ENCODE assay signal across 1 cellular context in the genomic region with DNA sequence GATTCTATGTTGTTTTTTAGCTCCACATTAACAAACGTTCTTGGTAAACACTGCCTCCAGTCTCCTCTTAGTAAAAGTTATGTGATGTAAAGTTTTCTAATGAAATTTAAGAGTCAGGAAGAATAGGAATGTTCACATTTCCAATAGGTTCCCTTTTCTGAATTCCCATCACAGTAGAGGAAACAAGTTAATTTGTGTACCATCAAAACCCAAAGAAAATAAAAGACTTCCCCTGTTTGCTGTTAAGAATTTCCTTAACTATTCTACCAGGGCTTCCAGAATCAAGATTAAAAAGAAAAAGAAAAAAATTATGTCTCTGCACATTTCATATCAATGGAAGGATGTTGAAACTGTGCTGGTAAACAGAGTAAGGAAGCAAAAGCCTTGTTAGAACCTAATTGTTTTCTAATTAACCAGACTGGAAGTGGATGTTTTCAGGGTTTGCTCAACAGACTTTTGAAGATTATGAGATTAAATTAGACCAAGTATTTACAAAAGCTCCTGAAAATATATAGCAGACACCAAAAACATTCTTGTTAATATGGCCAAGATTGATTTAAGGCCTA.
TF ChIP-seq lines count a peak whose summit lies in the region.

No MANE protein-coding gene starts in this region.

TF ChIP-seq in K562, 482 proteins besides CTCF, POLR2A, EP300 and RAD21 (continued from another document):
- TF ChIP-seq, protein P1, sequence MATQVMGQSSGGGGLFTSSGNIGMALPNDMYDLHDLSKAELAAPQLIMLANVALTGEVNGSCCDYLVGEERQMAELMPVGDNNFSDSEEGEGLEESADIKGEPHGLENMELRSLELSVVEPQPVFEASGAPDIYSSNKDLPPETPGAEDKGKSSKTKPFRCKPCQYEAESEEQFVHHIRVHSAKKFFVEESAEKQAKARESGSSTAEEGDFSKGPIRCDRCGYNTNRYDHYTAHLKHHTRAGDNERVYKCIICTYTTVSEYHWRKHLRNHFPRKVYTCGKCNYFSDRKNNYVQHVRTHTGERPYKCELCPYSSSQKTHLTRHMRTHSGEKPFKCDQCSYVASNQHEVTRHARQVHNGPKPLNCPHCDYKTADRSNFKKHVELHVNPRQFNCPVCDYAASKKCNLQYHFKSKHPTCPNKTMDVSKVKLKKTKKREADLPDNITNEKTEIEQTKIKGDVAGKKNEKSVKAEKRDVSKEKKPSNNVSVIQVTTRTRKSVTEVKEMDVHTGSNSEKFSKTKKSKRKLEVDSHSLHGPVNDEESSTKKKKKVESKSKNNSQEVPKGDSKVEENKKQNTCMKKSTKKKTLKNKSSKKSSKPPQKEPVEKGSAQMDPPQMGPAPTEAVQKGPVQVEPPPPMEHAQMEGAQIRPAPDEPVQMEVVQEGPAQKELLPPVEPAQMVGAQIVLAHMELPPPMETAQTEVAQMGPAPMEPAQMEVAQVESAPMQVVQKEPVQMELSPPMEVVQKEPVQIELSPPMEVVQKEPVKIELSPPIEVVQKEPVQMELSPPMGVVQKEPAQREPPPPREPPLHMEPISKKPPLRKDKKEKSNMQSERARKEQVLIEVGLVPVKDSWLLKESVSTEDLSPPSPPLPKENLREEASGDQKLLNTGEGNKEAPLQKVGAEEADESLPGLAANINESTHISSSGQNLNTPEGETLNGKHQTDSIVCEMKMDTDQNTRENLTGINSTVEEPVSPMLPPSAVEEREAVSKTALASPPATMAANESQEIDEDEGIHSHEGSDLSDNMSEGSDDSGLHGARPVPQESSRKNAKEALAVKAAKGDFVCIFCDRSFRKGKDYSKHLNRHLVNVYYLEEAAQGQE (CRISPR knock-in tag; IDR thresholded peaks at IDR 0.05; ENCODE audit: low read depth), result no peak
- TF ChIP-seq, protein P2, sequence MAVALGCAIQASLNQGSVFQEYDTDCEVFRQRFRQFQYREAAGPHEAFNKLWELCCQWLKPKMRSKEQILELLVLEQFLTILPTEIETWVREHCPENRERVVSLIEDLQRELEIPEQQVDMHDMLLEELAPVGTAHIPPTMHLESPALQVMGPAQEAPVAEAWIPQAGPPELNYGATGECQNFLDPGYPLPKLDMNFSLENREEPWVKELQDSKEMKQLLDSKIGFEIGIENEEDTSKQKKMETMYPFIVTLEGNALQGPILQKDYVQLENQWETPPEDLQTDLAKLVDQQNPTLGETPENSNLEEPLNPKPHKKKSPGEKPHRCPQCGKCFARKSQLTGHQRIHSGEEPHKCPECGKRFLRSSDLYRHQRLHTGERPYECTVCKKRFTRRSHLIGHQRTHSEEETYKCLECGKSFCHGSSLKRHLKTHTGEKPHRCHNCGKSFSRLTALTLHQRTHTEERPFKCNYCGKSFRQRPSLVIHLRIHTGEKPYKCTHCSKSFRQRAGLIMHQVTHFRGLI (CRISPR knock-in tag; IDR thresholded peaks at IDR 0.05), result no peak
- TF ChIP-seq, protein P3, sequence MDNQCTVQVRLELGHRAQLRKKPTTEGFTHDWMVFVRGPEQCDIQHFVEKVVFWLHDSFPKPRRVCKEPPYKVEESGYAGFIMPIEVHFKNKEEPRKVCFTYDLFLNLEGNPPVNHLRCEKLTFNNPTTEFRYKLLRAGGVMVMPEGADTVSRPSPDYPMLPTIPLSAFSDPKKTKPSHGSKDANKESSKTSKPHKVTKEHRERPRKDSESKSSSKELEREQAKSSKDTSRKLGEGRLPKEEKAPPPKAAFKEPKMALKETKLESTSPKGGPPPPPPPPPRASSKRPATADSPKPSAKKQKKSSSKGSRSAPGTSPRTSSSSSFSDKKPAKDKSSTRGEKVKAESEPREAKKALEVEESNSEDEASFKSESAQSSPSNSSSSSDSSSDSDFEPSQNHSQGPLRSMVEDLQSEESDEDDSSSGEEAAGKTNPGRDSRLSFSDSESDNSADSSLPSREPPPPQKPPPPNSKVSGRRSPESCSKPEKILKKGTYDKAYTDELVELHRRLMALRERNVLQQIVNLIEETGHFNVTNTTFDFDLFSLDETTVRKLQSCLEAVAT (IDR thresholded peaks at IDR 0.05), result no peak
- TF ChIP-seq, protein P4, sequence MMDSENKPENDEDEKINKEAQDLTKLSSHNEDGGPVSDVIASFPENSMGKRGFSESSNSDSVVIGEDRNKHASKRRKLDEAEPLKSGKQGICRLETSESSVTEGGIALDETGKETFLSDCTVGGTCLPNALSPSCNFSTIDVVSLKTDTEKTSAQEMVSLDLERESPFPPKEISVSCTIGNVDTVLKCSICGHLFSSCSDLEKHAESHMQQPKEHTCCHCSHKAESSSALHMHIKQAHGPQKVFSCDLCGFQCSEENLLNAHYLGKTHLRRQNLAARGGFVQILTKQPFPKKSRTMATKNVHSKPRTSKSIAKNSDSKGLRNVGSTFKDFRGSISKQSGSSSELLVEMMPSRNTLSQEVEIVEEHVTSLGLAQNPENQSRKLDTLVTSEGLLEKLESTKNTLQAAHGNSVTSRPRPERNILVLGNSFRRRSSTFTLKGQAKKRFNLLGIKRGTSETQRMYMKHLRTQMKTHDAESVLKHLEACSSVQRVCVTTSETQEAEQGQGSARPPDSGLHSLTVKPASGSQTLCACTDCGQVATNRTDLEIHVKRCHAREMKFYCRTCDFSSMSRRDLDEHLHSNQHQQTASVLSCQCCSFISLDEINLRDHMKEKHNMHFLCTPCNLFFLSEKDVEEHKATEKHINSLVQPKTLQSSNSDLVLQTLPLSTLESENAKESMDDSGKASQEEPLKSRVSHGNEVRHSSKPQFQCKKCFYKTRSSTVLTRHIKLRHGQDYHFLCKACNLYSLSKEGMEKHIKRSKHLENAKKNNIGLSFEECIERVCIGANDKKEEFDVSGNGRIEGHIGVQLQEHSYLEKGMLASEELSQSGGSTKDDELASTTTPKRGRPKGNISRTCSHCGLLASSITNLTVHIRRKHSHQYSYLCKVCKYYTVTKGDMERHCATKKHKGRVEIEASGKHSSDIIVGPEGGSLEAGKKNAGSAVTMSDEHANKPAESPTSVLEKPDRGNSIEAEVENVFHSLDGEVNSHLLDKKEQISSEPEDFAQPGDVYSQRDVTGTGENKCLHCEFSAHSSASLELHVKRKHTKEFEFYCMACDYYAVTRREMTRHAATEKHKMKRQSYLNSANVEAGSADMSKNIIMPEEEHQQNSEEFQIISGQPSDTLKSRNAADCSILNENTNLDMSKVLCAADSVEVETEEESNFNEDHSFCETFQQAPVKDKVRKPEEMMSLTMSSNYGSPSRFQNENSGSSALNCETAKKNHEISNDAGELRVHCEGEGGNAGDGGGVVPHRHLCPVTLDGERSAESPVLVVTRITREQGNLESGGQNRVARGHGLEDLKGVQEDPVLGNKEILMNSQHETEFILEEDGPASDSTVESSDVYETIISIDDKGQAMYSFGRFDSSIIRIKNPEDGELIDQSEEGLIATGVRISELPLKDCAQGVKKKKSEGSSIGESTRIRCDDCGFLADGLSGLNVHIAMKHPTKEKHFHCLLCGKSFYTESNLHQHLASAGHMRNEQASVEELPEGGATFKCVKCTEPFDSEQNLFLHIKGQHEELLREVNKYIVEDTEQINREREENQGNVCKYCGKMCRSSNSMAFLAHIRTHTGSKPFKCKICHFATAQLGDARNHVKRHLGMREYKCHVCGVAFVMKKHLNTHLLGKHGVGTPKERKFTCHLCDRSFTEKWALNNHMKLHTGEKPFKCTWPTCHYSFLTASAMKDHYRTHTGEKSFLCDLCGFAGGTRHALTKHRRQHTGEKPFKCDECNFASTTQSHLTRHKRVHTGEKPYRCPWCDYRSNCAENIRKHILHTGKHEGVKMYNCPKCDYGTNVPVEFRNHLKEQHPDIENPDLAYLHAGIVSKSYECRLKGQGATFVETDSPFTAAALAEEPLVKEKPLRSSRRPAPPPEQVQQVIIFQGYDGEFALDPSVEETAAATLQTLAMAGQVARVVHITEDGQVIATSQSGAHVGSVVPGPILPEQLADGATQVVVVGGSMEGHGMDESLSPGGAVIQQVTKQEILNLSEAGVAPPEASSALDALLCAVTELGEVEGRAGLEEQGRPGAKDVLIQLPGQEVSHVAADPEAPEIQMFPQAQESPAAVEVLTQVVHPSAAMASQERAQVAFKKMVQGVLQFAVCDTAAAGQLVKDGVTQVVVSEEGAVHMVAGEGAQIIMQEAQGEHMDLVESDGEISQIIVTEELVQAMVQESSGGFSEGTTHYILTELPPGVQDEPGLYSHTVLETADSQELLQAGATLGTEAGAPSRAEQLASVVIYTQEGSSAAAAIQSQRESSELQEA (IDR thresholded peaks at IDR 0.05; ENCODE audit: low read depth), result no peak
- TF ChIP-seq NBN (IDR thresholded peaks at IDR 0.05; ENCODE audit: low read depth), result no peak
- TF ChIP-seq C11orf30 (IDR thresholded peaks at IDR 0.05; ENCODE audit: low read depth), result no peak
- TF ChIP-seq CHD2 (IDR thresholded peaks at IDR 0.05; ENCODE audit: low read depth, low read length), result no peak
